ENCODE assay signal across 26 cellular contexts in the genomic region with DNA sequence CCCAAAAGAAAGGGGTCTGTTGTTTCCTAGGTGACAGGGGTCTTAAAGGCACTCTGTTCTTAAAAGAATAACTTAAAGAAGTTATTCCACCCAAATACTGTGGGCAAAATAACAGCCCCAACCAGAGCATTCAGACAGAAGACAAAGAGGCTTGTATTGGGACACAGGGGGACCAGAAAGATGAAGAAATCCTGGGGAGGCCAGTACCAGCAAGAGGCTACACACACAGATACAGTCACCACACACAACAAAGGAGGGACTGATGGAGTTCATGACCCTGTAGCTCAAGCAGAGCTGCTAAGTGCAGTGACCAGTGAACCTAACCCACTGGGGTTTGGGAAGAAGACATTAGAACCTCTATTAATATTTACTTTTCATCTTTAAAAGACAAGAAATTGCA. TPM values are rescaled to one million over a fixed set of nuclear protein-coding genes. Genes with fewer than 3 reads are reported as not detected.
DNase-seq lines count a peak whose midpoint lies in the region; ATAC-seq, FAIRE-seq and TF ChIP-seq lines count a peak whose summit lies in the region.
"Had no signal": no experiment of that assay in that cellular context is flagged by ENCODE, and none has a peak within 500 bp of the region (broad histone marks: within the 10 kb centered on the region; RNA-seq: fewer than 3 reads in every experiment).

No MANE protein-coding gene starts in this region.

- POLR2A ChIA-PET in HepG2 (lab: Yijun Ruan, JAX): no interaction called here

- H3K9me3 Mint-ChIP-seq in central memory CD8-positive, alpha-beta T cell: no peaks in the 10 kb centered on the region
- no peaks in the 10 kb centered on the region for H3K9me3 Mint-ChIP-seq in neural progenitor cell
- H3K9me3 Mint-ChIP-seq: CD14-positive monocyte; CD4-positive, alpha-beta T cell; CD8-positive, alpha-beta memory T cell; GM23338; H9; HFFc6 had no signal

- FAIRE-seq in HepG2 (lab: Jason Lieb, UNC): no peak
- FAIRE-seq: A549, GM12891, GM18507 had no signal

- TF ChIP-seq EP300 in HepG2 (IDR thresholded peaks at IDR 0.05; ENCODE audit: low read depth in 2 of 2, low read length in 2 of 2) (no peak), HepG2 (CRISPR knock-in tag; IDR thresholded peaks at IDR 0.05; ENCODE audit: borderline replicate concordance) (no peak)

- H3K36me3 ChIP-seq in neural progenitor cell: no peaks in the 10 kb centered on the region
- peaks cover 2 to 14% of the 10 kb centered on the region in 2 experiments for H3K36me3 ChIP-seq in HepG2 (replicated peaks in 1 of 2; ENCODE audit: control insufficient read depth in 1 of 2, insufficient read depth in 2 of 2, low read length in 2 of 2)
- H3K36me3 ChIP-seq: BE2C had no signal

- no peak for TF ChIP-seq POLR2A in HepG2 (IDR thresholded peaks at IDR 0.05; ENCODE audit: insufficient read depth in 1 of 2, low read depth in 2 of 2, low read length in 2 of 2)

- H3K9me3 ChIP-seq in neural progenitor cell (ENCODE audit: low read depth) (no peaks in the 10 kb centered on the region), HepG2 (ENCODE audit: low read length) (no peaks in the 10 kb centered on the region)
- H3K9me3 ChIP-seq: A549; BE2C; BLaER1 treated with 17β-estradiol and CSF1 and Interleukin-3, amounts not matched to agents 10 nM and 100 nM had no signal

- no TSS peak for BruUV-seq in HepG2 (replicated peaks; lab: Mats Ljungman, UMichigan)

- peaks cover 7% of the 10 kb centered on the region for H3K4me1 ChIP-seq in neural progenitor cell
- no peaks in the 10 kb centered on the region for H3K4me1 ChIP-seq in HepG2 (ENCODE audit: insufficient read depth, low read length)
- H3K4me1 ChIP-seq: A549, BE2C had no signal

- H3K79me2 ChIP-seq in neural progenitor cell (ENCODE audit: low read depth) (no peaks in the 10 kb centered on the region), HepG2 (ENCODE audit: insufficient read depth, low read length) (no peaks in the 10 kb centered on the region)

- H3K9ac ChIP-seq in neural progenitor cell: no peak overlapping the region
- H3K9ac ChIP-seq in HepG2 (ENCODE audit: insufficient read depth, low read depth, low read length): no peak overlapping the region
- H3K9ac ChIP-seq: BLaER1 treated with 17β-estradiol and CSF1 and Interleukin-3, amounts not matched to agents 10 nM and 100 nM had no signal

- peaks cover 17% of the 10 kb centered on the region for H3K36me3 Mint-ChIP-seq in central memory CD8-positive, alpha-beta T cell (ENCODE audit: insufficient read depth)
- H3K36me3 Mint-ChIP-seq in neural progenitor cell: peaks cover 26% of the 10 kb centered on the region

- no peaks in the 10 kb centered on the region for H3K27me3 ChIP-seq in neural progenitor cell
- H3K27me3 ChIP-seq in HepG2 (ENCODE audit: control insufficient read depth in 1 of 2, insufficient read depth in 2 of 2, low read length in 2 of 2): no peaks in the 10 kb centered on the region
- H3K27me3 ChIP-seq: BE2C; BLaER1 treated with 17β-estradiol and CSF1 and Interleukin-3, amounts not matched to agents 10 nM and 100 nM had no signal

- CTCF ChIA-PET in HepG2 (lab: Yijun Ruan, JAX; ENCODE audit: low intra/inter-chr PET ratio, low total read pairs): no interaction called here

- no peaks in the 10 kb centered on the region for H3K4me1 Mint-ChIP-seq in central memory CD8-positive, alpha-beta T cell
- H3K4me1 Mint-ChIP-seq in neural progenitor cell: peaks cover 24% of the 10 kb centered on the region

- no peak for TF ChIP-seq RAD21 in HepG2 (CRISPR knock-in tag; IDR thresholded peaks at IDR 0.05)

- H3K27ac ChIP-seq in neural progenitor cell (no peak overlapping the region), substantia nigra (ENCODE audit: low read depth, low read length, poor library complexity, severe bottlenecking) (peak overlapping the region; percentile 16), HepG2 (ENCODE audit: extremely low read length, insufficient read depth, low read length) (no peak overlapping the region)
- H3K27ac ChIP-seq: A549; BLaER1 treated with 17β-estradiol and CSF1 and Interleukin-3, amounts not matched to agents 10 nM and 100 nM had no signal

- no peak for DNase-seq in central memory CD8-positive, alpha-beta T cell (ENCODE audit: low spot score in 2 of 2)
- DNase-seq in globus pallidus (ENCODE audit: low spot score) (peak; percentile 29), neural progenitor cell (ENCODE audit: low spot score) (no peak), substantia nigra (lab: John Stamatoyannopoulos, UW) (peak in 2 of 49 donors; percentile 6 to 7), SK-N-DZ (ENCODE audit: low spot score) (no peak), HepG2 (ENCODE audit: low spot score) (no peak)
- DNase-seq: 8988T; ACHN; AML-193; BE2C; Calu3; CD4-positive, alpha-beta T cell; CD8-positive, alpha-beta memory T cell; COR-L47; DMS53; DMS79 treated with DMSO at 0.1 percent for 48 hours; GF-D8; H9; HFFc6 had no signal

- intact Hi-C loops in HepG2 (cut with micrococcal nuclease; ENCODE audit: unreplicated experiment): no loop called here

- H3K27ac Mint-ChIP-seq in central memory CD8-positive, alpha-beta T cell (ENCODE audit: low read depth): peak overlapping the region; percentile 16
- H3K27ac Mint-ChIP-seq in neural progenitor cell: peak overlapping the region; percentile 87
- H3K27ac Mint-ChIP-seq: CD14-positive monocyte; CD4-positive, alpha-beta T cell; GM23338; H9; HFFc6 had no signal

- no peak for ATAC-seq in central memory CD8-positive, alpha-beta T cell (replicated peaks; ENCODE audit: extremely low read depth, poor library complexity, severe bottlenecking)
- ATAC-seq in HepG2 (no peak), HG03025 (IDR thresholded peaks at IDR 0.05; ENCODE audit: low FRiP score, unreplicated experiment) (no peak)
- ATAC-seq: A549, GM23338 had no signal

- peaks cover 6% of the 10 kb centered on the region for H4K20me1 ChIP-seq in neural progenitor cell (ENCODE audit: low read depth)
- H4K20me1 ChIP-seq in HepG2 (ENCODE audit: insufficient read depth, low read length): no peaks in the 10 kb centered on the region
- H4K20me1 ChIP-seq: BLaER1 treated with 17β-estradiol and CSF1 and Interleukin-3, amounts not matched to agents 10 nM and 100 nM had no signal

- H3K4me3 ChIP-seq in neural progenitor cell (no peak overlapping the region), HepG2 (replicated peaks in 1 of 3; ENCODE audit: insufficient read depth in 1 of 3, low read depth in 2 of 3, low read length in 3 of 3) (no peak overlapping the region)
- H3K4me3 ChIP-seq: A549; BLaER1 treated with 17β-estradiol and CSF1 and Interleukin-3, amounts not matched to agents 10 nM and 100 nM; GM23338 had no signal

- in situ Hi-C loops in HepG2 (cut with HindIII; ENCODE audit: extremely low pct_ligation_motif_present, low pct_unique_long_range_greater_than_20kb): no loop called here

- no peak for TF ChIP-seq CTCF in neural progenitor cell (IDR thresholded peaks at IDR 0.05)
- no peak for TF ChIP-seq CTCF in HepG2 (CRISPR knock-in tag; IDR thresholded peaks at IDR 0.05)

- H3K4me2 ChIP-seq in neural progenitor cell: peak overlapping the region; percentile 35
- H3K4me2 ChIP-seq in HepG2 (ENCODE audit: low read depth, low read length): no peak overlapping the region
- H3K4me2 ChIP-seq: A549; BLaER1 treated with 17β-estradiol and CSF1 and Interleukin-3, amounts not matched to agents 10 nM and 100 nM; GM23338 had no signal

- no peaks in the 10 kb centered on the region for H3F3A ChIP-seq in neural progenitor cell (ENCODE audit: low read depth)

- no peak overlapping the region for H3K4me3 Mint-ChIP-seq in central memory CD8-positive, alpha-beta T cell
- no peak overlapping the region for H3K4me3 Mint-ChIP-seq in neural progenitor cell
- H3K4me3 Mint-ChIP-seq: CD14-positive monocyte; CD4-positive, alpha-beta T cell; CD8-positive, alpha-beta memory T cell; GM23338; H9; HFFc6 had no signal

- H2AFZ ChIP-seq in neural progenitor cell (replicated peaks) (no peak overlapping the region), HepG2 (ENCODE audit: low read length) (no peak overlapping the region)
- H2AFZ ChIP-seq: GM23338 had no signal

- H3K27me3 Mint-ChIP-seq in central memory CD8-positive, alpha-beta T cell: no peaks in the 10 kb centered on the region
- H3K27me3 Mint-ChIP-seq in neural progenitor cell (ENCODE audit: insufficient read depth, low read depth): peaks cover 3% of the 10 kb centered on the region
- H3K27me3 Mint-ChIP-seq: CD4-positive, alpha-beta T cell had no signal

TF ChIP-seq in HepG2, 621 proteins besides CTCF, POLR2A, EP300 and RAD21 (continues in another document):
- no peak for TF ChIP-seq TMF1 (CRISPR knock-in tag; IDR thresholded peaks at IDR 0.05; ENCODE audit: low read depth)

RNA-seq across cellular contexts. Expression of gene MTHFS, which starts 59.0 kb away (rescaled TPM):
- total RNA-seq in neural progenitor cell (ENCODE audit: low replicate concordance): 26.7 and 28.9 TPM in 2 replicates
- polyA plus RNA-seq in SK-N-DZ (2014; cell fraction: cytosol; rRNA removed): 19.9 and 45.5 TPM in 2 replicates
- polyA plus RNA-seq in SK-N-DZ (2014; cell fraction: nucleus; rRNA removed): 3.6 and 24.3 TPM in 2 replicates
- 37.0 and 52.4 TPM in 2 replicates for total RNA-seq in HepG2 (2016; rRNA removed; fragmentation: Illumina TruSeq; extraction: Trizol)
- 27.5 and 32.2 TPM in 2 replicates for total RNA-seq in HepG2 (2016; cell fraction: cytosol; rRNA removed; fragmentation: Illumina TruSeq; extraction: Trizol; ENCODE audit: low read depth)
- 35.9 and 52.4 TPM in 2 replicates for total RNA-seq in HepG2 (2016; cell fraction: insoluble cytoplasmic fraction; rRNA removed; fragmentation: Illumina TruSeq; extraction: Trizol)
- 35.1 and 35.8 TPM in 2 replicates for total RNA-seq in HepG2 (2016; cell fraction: membrane; rRNA removed; fragmentation: Illumina TruSeq; extraction: Trizol)
- 20.8 and 21.2 TPM in 2 replicates for total RNA-seq in HepG2 (2016; cell fraction: nucleus; rRNA removed; fragmentation: Illumina TruSeq; extraction: Trizol)
- 48.7 and 49.7 TPM in 2 replicates for polyA plus RNA-seq in HepG2 (2011; rRNA removed)
- polyA plus RNA-seq in HepG2 (2011; cell fraction: cytosol; rRNA removed): 51.7 and 69.8 TPM in 2 replicates
- polyA plus RNA-seq in HepG2 (2011; cell fraction: nucleus; rRNA removed): 17.3 and 18.6 TPM in 2 replicates
- 54.3 and 54.5 TPM in 2 replicates for polyA plus RNA-seq in HepG2 (2012)
- polyA plus RNA-seq in HepG2 (2016; cell fraction: cytosol; fragmentation: Illumina TruSeq; extraction: Trizol; ENCODE audit: low read depth): 37.9 and 57.9 TPM in 2 replicates
- polyA plus RNA-seq in HepG2 (2016; cell fraction: insoluble cytoplasmic fraction; fragmentation: Illumina TruSeq; extraction: Trizol; ENCODE audit: low read depth): 97.4 and 99.9 TPM in 2 replicates
- polyA plus RNA-seq in HepG2 (2016; cell fraction: membrane; fragmentation: Illumina TruSeq; extraction: Trizol; ENCODE audit: low read depth): 50.6 and 54.6 TPM in 2 replicates
- polyA plus RNA-seq in HepG2 (2016; cell fraction: nucleus; fragmentation: Illumina TruSeq; extraction: Trizol; ENCODE audit: insufficient read depth, low read depth): 42.9 and 44.8 TPM in 2 replicates
- 7.5 and 10.8 TPM in 2 replicates for polyA minus RNA-seq in HepG2 (2011; rRNA and poly(A)+ RNA removed; ENCODE audit: low replicate concordance)
- 17.3 and 20.8 TPM in 2 replicates for polyA minus RNA-seq in HepG2 (2011; cell fraction: cytosol; rRNA and poly(A)+ RNA removed)
- 30.0 and 33.6 TPM in 2 replicates for polyA minus RNA-seq in HepG2 (2011; cell fraction: nucleus; rRNA and poly(A)+ RNA removed)
